9 cellular contexts compared by ENCODE assay signal in genomic region chr6:37517411-37517812, GRCh38. TPM values are rescaled to one million over a fixed set of nuclear protein-coding genes. Genes with fewer than 3 reads are reported as not detected.
DNase-seq lines count a peak whose midpoint lies in the region; ATAC-seq, FAIRE-seq and TF ChIP-seq lines count a peak whose summit lies in the region.
"Had no signal": no experiment of that assay in that cellular context is flagged by ENCODE, and none has a peak within 500 bp of the region (broad histone marks: within the 10 kb centered on the region; RNA-seq: fewer than 3 reads in every experiment).

No MANE protein-coding gene starts in this region.

- no peak overlapping the region for H3K4me2 ChIP-seq in hepatocyte

- peaks cover 4% of the 10 kb centered on the region for H3K27me3 Mint-ChIP-seq in T-helper 1 cell treated with Interleukin-12 subunit alpha and Interleukin-12 subunit beta and Interleukin-4 antibody, amounts not matched to agents 30 μg/mL and 1 μg/mL, for 36 hours (ENCODE audit: low read depth)
- H3K27me3 Mint-ChIP-seq in activated naive CD8-positive, alpha-beta T cell treated with anti-CD3 and anti-CD28 coated beads for 36 hours = no peaks in the 10 kb centered on the region

- H2AFZ ChIP-seq in hepatocyte = no peak overlapping the region

- 77% methylated on average over 11 of the region's 11 CpGs for WGBS in hepatocyte (ENCODE audit: low lambda C conversion rate, missing lambda C conversion rate)
- WGBS in pancreas, 2 donors = 81% methylated on average over 11 of the region's 11 CpGs

- DNase-seq in activated naive CD8-positive, alpha-beta T cell treated with anti-CD3 and anti-CD28 coated beads for 36 hours = peak; percentile 71
- peak; percentile 40 to 52 (median 40) for DNase-seq in stimulated activated CD4-positive, alpha-beta T cell treated with anti-CD3 and anti-CD28 coated beads, TNF-alpha, amount 100 ng/mL, for 4 hours (ENCODE audit: low read depth in 3 of 3)
- DNase-seq in HUDEP-2 (lab: John Stamatoyannopoulos, UW; ENCODE audit: unreplicated experiment in 76 of 76) (no peak), hepatocyte (ENCODE audit: low spot score) (no peak), pancreas (no peak), H7 (no peak)

- no peaks in the 10 kb centered on the region for H3K79me2 ChIP-seq in hepatocyte

- H3K4me3 ChIP-seq in hepatocyte (no peak overlapping the region), pancreas (no peak overlapping the region), H7 (ENCODE audit: insufficient read depth, low read depth, low read length) (no peak overlapping the region)
- H3K4me3 ChIP-seq: cardiac muscle cell had no signal

- no peaks in the 10 kb centered on the region for H3K36me3 ChIP-seq in hepatocyte (replicated peaks; ENCODE audit: insufficient read depth, low read depth)
- H3K36me3 ChIP-seq in pancreas = no peaks in the 10 kb centered on the region
- H3K36me3 ChIP-seq in H7 (replicated peaks; ENCODE audit: control insufficient read depth, insufficient read depth, low read length) = no peaks in the 10 kb centered on the region
- H3K36me3 ChIP-seq: cardiac muscle cell had no signal

- no peak overlapping the region for H3K27ac ChIP-seq in hepatocyte
- H3K27ac ChIP-seq in pancreas = no peak overlapping the region
- H3K27ac ChIP-seq: cardiac muscle cell had no signal

- H3K27me3 ChIP-seq in hepatocyte = peaks cover 27% of the 10 kb centered on the region
- no peaks in the 10 kb centered on the region for H3K27me3 ChIP-seq in pancreas
- peaks cover 17% of the 10 kb centered on the region for H3K27me3 ChIP-seq in H7 (ENCODE audit: control insufficient read depth, insufficient read depth, low read length)

- no peaks in the 10 kb centered on the region for H3K9me2 ChIP-seq in hepatocyte (replicated peaks; ENCODE audit: insufficient read depth)

- peak overlapping the region; percentile 98 for H3K27ac Mint-ChIP-seq in T-helper 1 cell treated with Interleukin-12 subunit alpha and Interleukin-12 subunit beta and Interleukin-4 antibody, amounts not matched to agents 30 μg/mL and 1 μg/mL, for 36 hours
- H3K27ac Mint-ChIP-seq in activated naive CD8-positive, alpha-beta T cell treated with anti-CD3 and anti-CD28 coated beads for 36 hours = peak overlapping the region; percentile 100

- no peaks in the 10 kb centered on the region for H3K9me3 ChIP-seq in hepatocyte (ENCODE audit: low read depth)
- no peaks in the 10 kb centered on the region for H3K9me3 ChIP-seq in pancreas

- intact Hi-C loops in pancreas (cut with DNase I) = no loop called here

- peaks cover 52% of the 10 kb centered on the region for H3K4me1 Mint-ChIP-seq in T-helper 1 cell treated with Interleukin-12 subunit alpha and Interleukin-12 subunit beta and Interleukin-4 antibody, amounts not matched to agents 30 μg/mL and 1 μg/mL, for 36 hours (ENCODE audit: low read depth)
- peaks cover 81% of the 10 kb centered on the region for H3K4me1 Mint-ChIP-seq in activated naive CD8-positive, alpha-beta T cell treated with anti-CD3 and anti-CD28 coated beads for 36 hours

- FAIRE-seq in pancreas (lab: Jason Lieb, UNC) = no peak

- H3K4me1 ChIP-seq in hepatocyte (ENCODE audit: insufficient read depth) (peaks cover 15% of the 10 kb centered on the region), pancreas (peaks cover 0 to 3% (median 0%) of the 10 kb centered on the region in 3 donors)

- H3K36me3 Mint-ChIP-seq in T-helper 1 cell treated with Interleukin-12 subunit alpha and Interleukin-12 subunit beta and Interleukin-4 antibody, amounts not matched to agents 30 μg/mL and 1 μg/mL, for 36 hours (ENCODE audit: low read depth) = peaks cover 3% of the 10 kb centered on the region
- peaks cover 11% of the 10 kb centered on the region for H3K36me3 Mint-ChIP-seq in activated naive CD8-positive, alpha-beta T cell treated with anti-CD3 and anti-CD28 coated beads for 36 hours

- H3K4me3 Mint-ChIP-seq in T-helper 1 cell treated with Interleukin-12 subunit alpha and Interleukin-12 subunit beta and Interleukin-4 antibody, amounts not matched to agents 30 μg/mL and 1 μg/mL, for 36 hours = peak overlapping the region; percentile 74
- peak overlapping the region; percentile 86 for H3K4me3 Mint-ChIP-seq in activated naive CD8-positive, alpha-beta T cell treated with anti-CD3 and anti-CD28 coated beads for 36 hours

- H3K9me3 Mint-ChIP-seq in T-helper 1 cell treated with Interleukin-12 subunit alpha and Interleukin-12 subunit beta and Interleukin-4 antibody, amounts not matched to agents 30 μg/mL and 1 μg/mL, for 36 hours = no peaks in the 10 kb centered on the region
- no peaks in the 10 kb centered on the region for H3K9me3 Mint-ChIP-seq in activated naive CD8-positive, alpha-beta T cell treated with anti-CD3 and anti-CD28 coated beads for 36 hours

- peak; percentile 33 for ATAC-seq in GM21423 (IDR thresholded peaks at IDR 0.05; ENCODE audit: unreplicated experiment)
- ATAC-seq in pancreas = no peak

- TF ChIP-seq CTCF in hepatocyte (IDR thresholded peaks at IDR 0.05; ENCODE audit: poor library complexity) (no peak), pancreas (IDR thresholded peaks at IDR 0.05) (no peak)

- no peaks in the 10 kb centered on the region for H4K20me1 ChIP-seq in hepatocyte (ENCODE audit: insufficient read depth, poor library complexity, severe bottlenecking)

RNA-seq across cellular contexts. Expression of gene CCDC167, which starts 17.7 kb away (rescaled TPM):
- 10 to 100 TPM; 50.0 to 51.0 TPM for total RNA-seq in activated naive CD8-positive, alpha-beta T cell treated with anti-CD3 and anti-CD28 coated beads for 36 hours
- total RNA-seq in hepatocyte (17.8 and 32.5 TPM in 2 replicates), pancreas (10 to 100 TPM in 1 of 6 donors, 1 to 10 TPM in 5; 4.3 to 11.5 (median 5.5) TPM)
- polyA plus RNA-seq in hepatocyte (60.5 and 66.1 TPM in 2 replicates), pancreas (10 to 100 TPM; 12.1 to 12.4 TPM)
- total RNA-seq in H7 (2014; rRNA removed; shearing (Covaris generic)) = 29.5 and 52.4 TPM in 2 replicates

Comparison
In these comparisons a context has a peak if more than half of its experiments do, and no peak if none do; other contexts are left out.
1. DNase-seq: peak in activated naive CD8-positive, alpha-beta T cell treated with anti-CD3 and anti-CD28 coated beads for 36 hours (single experiment) and stimulated activated CD4-positive, alpha-beta T cell treated with anti-CD3 and anti-CD28 coated beads, TNF-alpha, amount 100 ng/mL, for 4 hours (3 of 3); none in HUDEP-2 (0 of 76), hepatocyte (single experiment), pancreas (0 of 6) and H7 (single experiment).